Comparison of ENCODE assay signal across 2 cellular contexts in genomic region chr10:44298713-44299112, GRCh38.
TF ChIP-seq lines count a peak whose summit lies in the region.

No MANE protein-coding gene starts in this region.

TF ChIP-seq in GM23338, 12 proteins besides CTCF, POLR2A, EP300 and RAD21:
- no peak for TF ChIP-seq NANOG (IDR thresholded peaks at IDR 0.05; ENCODE audit: borderline replicate concordance)
- TF ChIP-seq CREB1 (CRISPR knock-in tag; IDR thresholded peaks at IDR 0.05; ENCODE audit: low read depth): no peak
- no peak for TF ChIP-seq STAT1 (IDR thresholded peaks at IDR 0.05; ENCODE audit: unreplicated experiment)
- TF ChIP-seq ZNF331 (CRISPR knock-in tag; IDR thresholded peaks at IDR 0.05; ENCODE audit: low read depth): no peak
- TF ChIP-seq ZNF114 (CRISPR knock-in tag; IDR thresholded peaks at IDR 0.05): no peak
- TF ChIP-seq ZNF462 (CRISPR knock-in tag; IDR thresholded peaks at IDR 0.05): no peak
- TF ChIP-seq REST (IDR thresholded peaks at IDR 0.05; ENCODE audit: unreplicated experiment): no peak
- TF ChIP-seq EZH2phosphoT487 (IDR thresholded peaks at IDR 0.05; ENCODE audit: unreplicated experiment): no peak
- no peak for TF ChIP-seq JUNB (IDR thresholded peaks at IDR 0.05; ENCODE audit: unreplicated experiment)
- no peak for TF ChIP-seq ETS1 (IDR thresholded peaks at IDR 0.05)
- no peak for TF ChIP-seq EZH2 (IDR thresholded peaks at IDR 0.05; ENCODE audit: low read depth, unreplicated experiment)

TF ChIP-seq in H1, 55 proteins besides CTCF, POLR2A, EP300 and RAD21:
- no peak for TF ChIP-seq NRF1 (IDR thresholded peaks at IDR 0.05; ENCODE audit: low read depth, low read length)
- no peak for TF ChIP-seq HDAC6 (IDR thresholded peaks at IDR 0.05; ENCODE audit: low read depth, low read length)
- TF ChIP-seq TEAD4 (IDR thresholded peaks at IDR 0.05; ENCODE audit: low read depth, low read length): no peak
- TF ChIP-seq CHD1 (IDR thresholded peaks at IDR 0.05; ENCODE audit: low read depth, low read length): no peak
- TF ChIP-seq TAF7 (optimal IDR thresholded peaks at IDR 0.05; ENCODE audit: borderline replicate concordance, low read depth, low read length): no peak
- TF ChIP-seq USF2 (IDR thresholded peaks at IDR 0.05; ENCODE audit: low read length): no peak
- TF ChIP-seq CHD2 (IDR thresholded peaks at IDR 0.05; ENCODE audit: low read length): no peak
- TF ChIP-seq YY1 (IDR thresholded peaks at IDR 0.05; ENCODE audit: low read depth, low read length): no peak
- TF ChIP-seq JUND (IDR thresholded peaks at IDR 0.05; ENCODE audit: low read length): no peak
